In the genomic region with DNA sequence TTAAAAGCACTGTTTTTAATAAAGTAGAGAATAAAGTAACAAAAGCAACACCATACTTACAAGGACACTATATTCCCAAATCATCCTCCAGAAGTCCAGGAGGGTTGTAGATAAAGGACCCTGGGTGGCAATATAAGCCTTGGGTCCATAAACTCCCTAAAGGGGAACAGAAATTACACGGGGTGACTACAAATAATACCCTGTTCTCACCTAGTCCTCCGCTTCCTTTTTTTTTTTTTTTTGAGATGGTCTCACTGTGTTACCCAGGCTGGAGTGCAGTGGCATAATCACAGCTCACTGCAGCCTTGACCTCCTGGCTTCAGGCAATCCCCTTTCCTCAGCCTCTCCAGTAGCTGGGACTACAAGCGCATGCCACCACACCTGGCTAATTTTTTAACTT, we compare ENCODE assay signal across 15 cellular contexts. TPM values are rescaled to one million over a fixed set of nuclear protein-coding genes. Genes with fewer than 3 reads are reported as not detected.
DNase-seq lines count a peak whose midpoint lies in the region; ATAC-seq and TF ChIP-seq lines count a peak whose summit lies in the region.
"Had no signal": no experiment of that assay in that cellular context is flagged by ENCODE, and none has a peak within 500 bp of the region (broad histone marks: within the 10 kb centered on the region; RNA-seq: fewer than 3 reads in every experiment).

No MANE protein-coding gene starts in this region.

- no peak overlapping the region for H3K4me3 Mint-ChIP-seq in activated T-cell treated with anti-CD3 and anti-CD28 coated beads, Interleukin-2, amount 50 U/mL, for 24 hours
- no peak overlapping the region for H3K4me3 Mint-ChIP-seq in WTC11
- no peak overlapping the region for H3K4me3 Mint-ChIP-seq in nephron progenitor cell

- peaks cover 24% of the 10 kb centered on the region for H3K36me3 ChIP-seq in SU-DHL-6 (ENCODE audit: low read length)
- H3K36me3 ChIP-seq: brain microvascular endothelial cell had no signal

- H3K4me3 ChIP-seq in SU-DHL-6 (ENCODE audit: insufficient read depth, low read length, poor library complexity, severe bottlenecking) = no peak overlapping the region

- H3K27me3 Mint-ChIP-seq in activated T-cell treated with anti-CD3 and anti-CD28 coated beads, Interleukin-2, amount 50 U/mL, for 24 hours = no peaks in the 10 kb centered on the region
- H3K27me3 Mint-ChIP-seq in WTC11 (ENCODE audit: low read depth) (no peaks in the 10 kb centered on the region; the same call in 1 of the 2 replicates), nephron progenitor cell (ENCODE audit: low read depth, poor library complexity) (peaks cover 3% of the 10 kb centered on the region)

- CTCF ChIA-PET in WTC11 (lab: Charles Lee) = no interaction called here

- no peaks in the 10 kb centered on the region for H4K20me1 ChIP-seq in SU-DHL-6 (ENCODE audit: low read depth, low read length)

- peak overlapping the region; percentile 59 for H3K4me2 ChIP-seq in SU-DHL-6 (ENCODE audit: low read depth, low read length, poor library complexity, severe bottlenecking)

- H3K9me2 ChIP-seq in SU-DHL-6 (replicated peaks; ENCODE audit: insufficient read depth, low read length) = no peaks in the 10 kb centered on the region

- no peaks in the 10 kb centered on the region for H3K9me3 Mint-ChIP-seq in activated T-cell treated with anti-CD3 and anti-CD28 coated beads, Interleukin-2, amount 50 U/mL, for 24 hours
- H3K9me3 Mint-ChIP-seq in WTC11 = no peaks in the 10 kb centered on the region
- no peaks in the 10 kb centered on the region for H3K9me3 Mint-ChIP-seq in nephron progenitor cell

- no peak for TF ChIP-seq CTCF in SU-DHL-6 (IDR thresholded peaks at IDR 0.05; ENCODE audit: insufficient read depth, low read length, poor library complexity, severe bottlenecking)
- no peak for TF ChIP-seq CTCF in WTC11 (IDR thresholded peaks at IDR 0.05)
- TF ChIP-seq CTCF in nephron progenitor cell (IDR thresholded peaks at IDR 0.05) = no peak

- peaks cover 13% of the 10 kb centered on the region for H3K79me2 ChIP-seq in SU-DHL-6 (ENCODE audit: insufficient read depth, low read length)
- H3K79me2 ChIP-seq: parathyroid adenoma had no signal

- H3K27ac Mint-ChIP-seq in activated T-cell treated with anti-CD3 and anti-CD28 coated beads, Interleukin-2, amount 50 U/mL, for 24 hours = peak overlapping the region; percentile 22
- no peak overlapping the region for H3K27ac Mint-ChIP-seq in WTC11
- no peak overlapping the region for H3K27ac Mint-ChIP-seq in nephron progenitor cell

- ATAC-seq in HG02885 (IDR thresholded peaks at IDR 0.05; ENCODE audit: poor library complexity, unreplicated experiment) = peak; percentile 38
- ATAC-seq in WTC11 = no peak

- peaks cover 26% of the 10 kb centered on the region for H3F3A ChIP-seq in SU-DHL-6 (ENCODE audit: insufficient read depth)

- POLR2A ChIA-PET in WTC11 (lab: Charles Lee) = no interaction called here

- H2AFZ ChIP-seq in SU-DHL-6 (ENCODE audit: low read depth, low read length, severe bottlenecking) = no peak overlapping the region
- H2AFZ ChIP-seq: parathyroid adenoma had no signal

- H3K9ac ChIP-seq in SU-DHL-6 (ENCODE audit: low read length) = peak overlapping the region; percentile 7; the same call in 1 of the 2 replicates
- H3K9ac ChIP-seq: parathyroid adenoma had no signal

- H3K27me3 ChIP-seq in SU-DHL-6 (ENCODE audit: low read length) = no peaks in the 10 kb centered on the region
- H3K27me3 ChIP-seq: brain microvascular endothelial cell had no signal

- H3K4me1 Mint-ChIP-seq in activated T-cell treated with anti-CD3 and anti-CD28 coated beads, Interleukin-2, amount 50 U/mL, for 24 hours (ENCODE audit: low read depth) = peaks cover 46% of the 10 kb centered on the region
- H3K4me1 Mint-ChIP-seq in WTC11 (no peaks in the 10 kb centered on the region), nephron progenitor cell (no peaks in the 10 kb centered on the region)

- H3K36me3 Mint-ChIP-seq in activated T-cell treated with anti-CD3 and anti-CD28 coated beads, Interleukin-2, amount 50 U/mL, for 24 hours (ENCODE audit: low read depth) = peaks cover 83% of the 10 kb centered on the region
- H3K36me3 Mint-ChIP-seq in WTC11 = no peaks in the 10 kb centered on the region
- H3K36me3 Mint-ChIP-seq in nephron progenitor cell (ENCODE audit: low read depth) = no peaks in the 10 kb centered on the region

- no peaks in the 10 kb centered on the region for H3K9me3 ChIP-seq in SU-DHL-6 (ENCODE audit: insufficient read depth, low read length)

- no peak for DNase-seq in activated T-cell treated with anti-CD3 and anti-CD28 coated beads, Interleukin-2, amount 50 U/mL, for 24 hours
- DNase-seq in activated T-cell treated with anti-CD3 and anti-CD28 coated beads for 4 hours = no peak
- no peak for DNase-seq in NCI-H774 (lab: John Stamatoyannopoulos, UW)
- no peak for DNase-seq in NCI-H2171 (lab: John Stamatoyannopoulos, UW)
- DNase-seq in WTC11 (ENCODE audit: low spot score) = no peak
- no peak for DNase-seq in nephron progenitor cell
- DNase-seq: activated naive CD4-positive, alpha-beta T cell; brain microvascular endothelial cell; foreskin melanocyte; NCI-H2029 treated with DMSO at 0.1 percent for 48 hours; NCI-H748 treated with DMSO at 0.1 percent for 48 hours; SHP77 treated with DMSO at 0.1 percent for 48 hours had no signal

- peak overlapping the region; percentile 69 for H3K27ac ChIP-seq in SU-DHL-6 (ENCODE audit: low read depth, low read length)
- H3K27ac ChIP-seq: brain microvascular endothelial cell, parathyroid adenoma had no signal

TF ChIP-seq in WTC11, 78 proteins besides CTCF, POLR2A, EP300 and RAD21 (continues in another document):
- TF ChIP-seq, protein P1, sequence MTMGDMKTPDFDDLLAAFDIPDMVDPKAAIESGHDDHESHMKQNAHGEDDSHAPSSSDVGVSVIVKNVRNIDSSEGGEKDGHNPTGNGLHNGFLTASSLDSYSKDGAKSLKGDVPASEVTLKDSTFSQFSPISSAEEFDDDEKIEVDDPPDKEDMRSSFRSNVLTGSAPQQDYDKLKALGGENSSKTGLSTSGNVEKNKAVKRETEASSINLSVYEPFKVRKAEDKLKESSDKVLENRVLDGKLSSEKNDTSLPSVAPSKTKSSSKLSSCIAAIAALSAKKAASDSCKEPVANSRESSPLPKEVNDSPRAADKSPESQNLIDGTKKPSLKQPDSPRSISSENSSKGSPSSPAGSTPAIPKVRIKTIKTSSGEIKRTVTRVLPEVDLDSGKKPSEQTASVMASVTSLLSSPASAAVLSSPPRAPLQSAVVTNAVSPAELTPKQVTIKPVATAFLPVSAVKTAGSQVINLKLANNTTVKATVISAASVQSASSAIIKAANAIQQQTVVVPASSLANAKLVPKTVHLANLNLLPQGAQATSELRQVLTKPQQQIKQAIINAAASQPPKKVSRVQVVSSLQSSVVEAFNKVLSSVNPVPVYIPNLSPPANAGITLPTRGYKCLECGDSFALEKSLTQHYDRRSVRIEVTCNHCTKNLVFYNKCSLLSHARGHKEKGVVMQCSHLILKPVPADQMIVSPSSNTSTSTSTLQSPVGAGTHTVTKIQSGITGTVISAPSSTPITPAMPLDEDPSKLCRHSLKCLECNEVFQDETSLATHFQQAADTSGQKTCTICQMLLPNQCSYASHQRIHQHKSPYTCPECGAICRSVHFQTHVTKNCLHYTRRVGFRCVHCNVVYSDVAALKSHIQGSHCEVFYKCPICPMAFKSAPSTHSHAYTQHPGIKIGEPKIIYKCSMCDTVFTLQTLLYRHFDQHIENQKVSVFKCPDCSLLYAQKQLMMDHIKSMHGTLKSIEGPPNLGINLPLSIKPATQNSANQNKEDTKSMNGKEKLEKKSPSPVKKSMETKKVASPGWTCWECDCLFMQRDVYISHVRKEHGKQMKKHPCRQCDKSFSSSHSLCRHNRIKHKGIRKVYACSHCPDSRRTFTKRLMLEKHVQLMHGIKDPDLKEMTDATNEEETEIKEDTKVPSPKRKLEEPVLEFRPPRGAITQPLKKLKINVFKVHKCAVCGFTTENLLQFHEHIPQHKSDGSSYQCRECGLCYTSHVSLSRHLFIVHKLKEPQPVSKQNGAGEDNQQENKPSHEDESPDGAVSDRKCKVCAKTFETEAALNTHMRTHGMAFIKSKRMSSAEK (CRISPR knock-in tag; IDR thresholded peaks at IDR 0.05; ENCODE audit: borderline replicate concordance) = no peak
- TF ChIP-seq IRF2 (CRISPR knock-in tag; IDR thresholded peaks at IDR 0.05; ENCODE audit: borderline replicate concordance, low read depth) = no peak
- TF ChIP-seq ZNF219 (CRISPR knock-in tag; IDR thresholded peaks at IDR 0.05; ENCODE audit: borderline replicate concordance) = no peak
- TF ChIP-seq, protein P2, sequence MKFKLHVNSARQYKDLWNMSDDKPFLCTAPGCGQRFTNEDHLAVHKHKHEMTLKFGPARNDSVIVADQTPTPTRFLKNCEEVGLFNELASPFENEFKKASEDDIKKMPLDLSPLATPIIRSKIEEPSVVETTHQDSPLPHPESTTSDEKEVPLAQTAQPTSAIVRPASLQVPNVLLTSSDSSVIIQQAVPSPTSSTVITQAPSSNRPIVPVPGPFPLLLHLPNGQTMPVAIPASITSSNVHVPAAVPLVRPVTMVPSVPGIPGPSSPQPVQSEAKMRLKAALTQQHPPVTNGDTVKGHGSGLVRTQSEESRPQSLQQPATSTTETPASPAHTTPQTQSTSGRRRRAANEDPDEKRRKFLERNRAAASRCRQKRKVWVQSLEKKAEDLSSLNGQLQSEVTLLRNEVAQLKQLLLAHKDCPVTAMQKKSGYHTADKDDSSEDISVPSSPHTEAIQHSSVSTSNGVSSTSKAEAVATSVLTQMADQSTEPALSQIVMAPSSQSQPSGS (CRISPR knock-in tag; IDR thresholded peaks at IDR 0.05; ENCODE audit: borderline replicate concordance, low read depth) = no peak
- no peak for TF ChIP-seq SP1 (CRISPR knock-in tag; conservative IDR thresholded peaks at IDR 0.05)
- no peak for TF ChIP-seq GABPB1 (CRISPR knock-in tag; IDR thresholded peaks at IDR 0.05)

RNA-seq across cellular contexts. Expression of gene PTPN22, which starts 13.1 kb away (rescaled TPM):
- 0.11 to 0.18 TPM in 2 of 3 replicates, not detected in the other for total RNA-seq in WTC11 (2021)

RNA-seq across cellular contexts. Expression of gene BCL2L15, which starts 29.0 kb away (rescaled TPM):
- 0.17 to 0.30 TPM (median 0.18 TPM) in 3 replicates for total RNA-seq in WTC11 (2021)

RNA-seq across cellular contexts. Expression of gene RSBN1, which starts 46.1 kb away (rescaled TPM):
- total RNA-seq in WTC11 (2021) = 15.5 to 19.3 TPM (median 19.1 TPM) in 3 replicates

RNA-seq across cellular contexts. Expression of gene AP4B1, which starts 46.2 kb away (rescaled TPM):
- 10.6 to 14.2 TPM (median 13.6 TPM) in 3 replicates for total RNA-seq in WTC11 (2021)

RNA-seq across cellular contexts. Expression of gene DCLRE1B, which starts 46.7 kb away (rescaled TPM):
- 9.4 to 11.1 TPM (median 9.5 TPM) in 3 replicates for total RNA-seq in WTC11 (2021)
